16 cellular contexts compared by ENCODE assay signal in the genomic region with DNA sequence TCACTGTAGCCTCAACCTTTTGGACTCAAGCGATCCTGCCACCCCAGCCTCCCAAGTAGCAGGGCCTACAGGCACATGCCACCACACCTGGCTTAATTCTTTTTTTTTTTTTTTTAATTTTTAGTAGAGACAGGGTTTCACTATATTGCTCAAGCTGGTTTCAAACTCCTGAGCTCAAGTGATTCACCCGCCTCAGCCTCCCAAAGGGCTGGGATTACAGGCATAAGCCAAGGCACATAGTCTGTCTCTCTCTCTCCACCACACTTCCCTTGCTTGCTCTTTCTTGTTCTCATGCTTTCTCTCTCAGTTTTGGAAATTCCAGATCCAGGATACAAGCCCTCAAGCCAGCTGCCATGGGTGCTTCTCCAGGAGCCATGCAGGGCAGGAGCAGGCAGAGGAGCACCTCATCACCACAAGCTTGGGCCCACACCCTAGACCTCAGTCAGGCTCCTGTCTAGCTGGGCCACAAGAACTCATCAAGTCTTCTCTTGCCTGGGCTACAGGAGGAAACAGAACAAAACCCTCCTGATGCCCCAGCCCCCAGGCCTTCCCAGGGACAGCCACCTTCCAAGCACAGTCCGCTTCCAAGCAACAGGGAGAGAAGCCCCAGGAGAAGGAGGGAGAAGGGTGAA.
DNase-seq lines count a peak whose midpoint lies in the region; ATAC-seq and TF ChIP-seq lines count a peak whose summit lies in the region.
"Had no signal": no experiment of that assay in that cellular context is flagged by ENCODE, and none has a peak within 500 bp of the region (broad histone marks: within the 10 kb centered on the region; RNA-seq: fewer than 3 reads in every experiment).

No MANE protein-coding gene starts in this region.

- TF ChIP-seq CTCF in activated CD8-positive, alpha-beta T cell treated with anti-CD3 and anti-CD28 coated beads for 36 hours (IDR thresholded peaks at IDR 0.05): no peak
- no peak for TF ChIP-seq CTCF in DND-41 (IDR thresholded peaks at IDR 0.05; ENCODE audit: borderline replicate concordance, extremely low read depth, low read length, poor library complexity, severe bottlenecking)
- no peak for TF ChIP-seq CTCF in foreskin keratinocyte (conservative IDR thresholded peaks at IDR 0.05)

- H4K20me1 ChIP-seq in DND-41 (ENCODE audit: insufficient read depth, low read length): no peaks in the 10 kb centered on the region

- CTCF ChIA-PET in activated CD8-positive, alpha-beta T cell treated with anti-CD3 and anti-CD28 coated beads, Interleukin-2, amount 10 ng/mL, durations not matched to agents 7 days and 5 days (lab: Charles Lee): no interaction called here
- CTCF ChIA-PET in activated CD8-positive, alpha-beta T cell treated with anti-CD3 and anti-CD28 coated beads for 36 hours (lab: Charles Lee): no interaction called here

- no peak for DNase-seq in activated CD8-positive, alpha-beta T cell treated with anti-CD3 and anti-CD28 coated beads, Interleukin-2, amount 10 ng/mL, durations not matched to agents 7 days and 5 days
- DNase-seq in activated CD8-positive, alpha-beta T cell treated with anti-CD3 and anti-CD28 coated beads for 36 hours: no peak
- no peak for DNase-seq in DND-41
- peak in 1 of 2 donors; percentile 32 for DNase-seq in foreskin keratinocyte
- DNase-seq in NK-92 (lab: John Stamatoyannopoulos, UW; ENCODE audit: unreplicated experiment): no peak
- no peak for DNase-seq in HuH-7.5 (ENCODE audit: low spot score)
- DNase-seq in NOMO-1 treated with dmso at 0.1 percent for 144 hours (lab: John Stamatoyannopoulos, UW; ENCODE audit: unreplicated experiment): no peak
- DNase-seq: Caco-2, H7, MM.1S, NCI-H1092 treated with DMSO at 0.1 percent for 48 hours, NCI-H2107, NCI-H2227 treated with DMSO at 0.1 percent for 48 hours, NCI-H524 had no signal

- H3K9me3 Mint-ChIP-seq in activated CD8-positive, alpha-beta T cell treated with anti-CD3 and anti-CD28 coated beads, Interleukin-2, amount 10 ng/mL, durations not matched to agents 7 days and 5 days (ENCODE audit: insufficient read depth): peaks cover 10% of the 10 kb centered on the region
- H3K9me3 Mint-ChIP-seq in activated CD8-positive, alpha-beta T cell treated with anti-CD3 and anti-CD28 coated beads for 36 hours: no peaks in the 10 kb centered on the region
- peaks cover 6% of the 10 kb centered on the region for H3K9me3 Mint-ChIP-seq in activated T-helper 17 cell treated with anti-CD3 and anti-CD28 coated beads, Interleukin-2, amount 50 U/mL, for 72 hours

- H3K27me3 ChIP-seq in DND-41 (ENCODE audit: insufficient read depth, low read length, poor library complexity) (no peaks in the 10 kb centered on the region), foreskin keratinocyte (no peaks in the 10 kb centered on the region)

- no peak overlapping the region for H3K4me3 ChIP-seq in DND-41 (ENCODE audit: low read depth in 1 of 2, low read length in 2 of 2)

- H3K27ac ChIP-seq in DND-41 (ENCODE audit: low read length): no peak overlapping the region
- H3K27ac ChIP-seq in foreskin keratinocyte: no peak overlapping the region
- H3K27ac ChIP-seq: C4-2B had no signal

- no peaks in the 10 kb centered on the region for H3K9me3 ChIP-seq in DND-41 (ENCODE audit: insufficient read depth, low read length, severe bottlenecking)

- H2AFZ ChIP-seq in DND-41 (ENCODE audit: low read depth, low read length): 0 out of 2 replicates have a peak overlapping the region, but pooled peaks have one; percentile 15

- peak overlapping the region; percentile 21 for H3K27ac Mint-ChIP-seq in activated CD8-positive, alpha-beta T cell treated with anti-CD3 and anti-CD28 coated beads, Interleukin-2, amount 10 ng/mL, durations not matched to agents 7 days and 5 days
- no peak overlapping the region for H3K27ac Mint-ChIP-seq in activated CD8-positive, alpha-beta T cell treated with anti-CD3 and anti-CD28 coated beads for 36 hours
- H3K27ac Mint-ChIP-seq in activated T-helper 17 cell treated with anti-CD3 and anti-CD28 coated beads, Interleukin-2, amount 50 U/mL, for 72 hours: peak overlapping the region; percentile 53

- H3K79me2 ChIP-seq in DND-41 (ENCODE audit: insufficient read depth, low read length): no peaks in the 10 kb centered on the region

- peaks cover 24% of the 10 kb centered on the region for H3K4me1 Mint-ChIP-seq in activated CD8-positive, alpha-beta T cell treated with anti-CD3 and anti-CD28 coated beads, Interleukin-2, amount 10 ng/mL, durations not matched to agents 7 days and 5 days (ENCODE audit: low read depth)
- H3K4me1 Mint-ChIP-seq in activated CD8-positive, alpha-beta T cell treated with anti-CD3 and anti-CD28 coated beads for 36 hours (ENCODE audit: low read depth): peaks cover 3% of the 10 kb centered on the region
- H3K4me1 Mint-ChIP-seq in activated T-helper 17 cell treated with anti-CD3 and anti-CD28 coated beads, Interleukin-2, amount 50 U/mL, for 72 hours: peaks cover 4% of the 10 kb centered on the region

- 0 out of 2 replicates have a peak, but pooled peaks cover under 1% of the 10 kb centered on the region for H3K4me1 ChIP-seq in DND-41 (ENCODE audit: insufficient read depth, low read length)
- H3K4me1 ChIP-seq in foreskin keratinocyte: no peaks in the 10 kb centered on the region

- POLR2A ChIA-PET in activated CD8-positive, alpha-beta T cell treated with anti-CD3 and anti-CD28 coated beads, Interleukin-2, amount 10 ng/mL, durations not matched to agents 7 days and 5 days (lab: Charles Lee): interaction anchor here (0.8 to 1.4 kb wide), 3 partner anchors 9 to 265 kb away, joined by 3 to 4 read pairs (median 3); no protein-coding TSS in a partner anchor
- POLR2A ChIA-PET in activated CD8-positive, alpha-beta T cell treated with anti-CD3 and anti-CD28 coated beads for 36 hours (lab: Charles Lee): no interaction called here

- H3K36me3 ChIP-seq in DND-41 (ENCODE audit: insufficient read depth, low read length): no peaks in the 10 kb centered on the region

- H3K36me3 Mint-ChIP-seq in activated CD8-positive, alpha-beta T cell treated with anti-CD3 and anti-CD28 coated beads, Interleukin-2, amount 10 ng/mL, durations not matched to agents 7 days and 5 days (ENCODE audit: low read depth): peaks cover 13% of the 10 kb centered on the region
- H3K36me3 Mint-ChIP-seq in activated CD8-positive, alpha-beta T cell treated with anti-CD3 and anti-CD28 coated beads for 36 hours (ENCODE audit: low read depth): no peaks in the 10 kb centered on the region
- H3K36me3 Mint-ChIP-seq in activated T-helper 17 cell treated with anti-CD3 and anti-CD28 coated beads, Interleukin-2, amount 50 U/mL, for 72 hours (ENCODE audit: low read depth): no peaks in the 10 kb centered on the region

- H3K4me2 ChIP-seq in DND-41 (ENCODE audit: insufficient read depth, low read length): no peak overlapping the region

- ATAC-seq in activated CD8-positive, alpha-beta T cell treated with anti-CD3 and anti-CD28 coated beads, Interleukin-2, amount 10 ng/mL, durations not matched to agents 7 days and 5 days: no peak
- no peak for ATAC-seq in activated CD8-positive, alpha-beta T cell treated with anti-CD3 and anti-CD28 coated beads for 36 hours
- ATAC-seq in DND-41 (ENCODE audit: insufficient read depth, low read depth): no peak; the same call in 2 of the 3 replicates
- peak; percentile 40 for ATAC-seq in activated T-helper 17 cell treated with anti-CD3 and anti-CD28 coated beads, Interleukin-2, amount 50 U/mL, for 72 hours (replicated peaks)
- peak; percentile 28 for ATAC-seq in foreskin keratinocyte

- no peaks in the 10 kb centered on the region for H3K27me3 Mint-ChIP-seq in activated CD8-positive, alpha-beta T cell treated with anti-CD3 and anti-CD28 coated beads, Interleukin-2, amount 10 ng/mL, durations not matched to agents 7 days and 5 days (ENCODE audit: low read depth)
- no peaks in the 10 kb centered on the region for H3K27me3 Mint-ChIP-seq in activated CD8-positive, alpha-beta T cell treated with anti-CD3 and anti-CD28 coated beads for 36 hours
- no peaks in the 10 kb centered on the region for H3K27me3 Mint-ChIP-seq in activated T-helper 17 cell treated with anti-CD3 and anti-CD28 coated beads, Interleukin-2, amount 50 U/mL, for 72 hours

- no peak overlapping the region for H3K9ac ChIP-seq in DND-41 (ENCODE audit: low read depth, low read length)

- intact Hi-C loops in activated CD8-positive, alpha-beta T cell treated with anti-CD3 and anti-CD28 coated beads for 36 hours (cut with micrococcal nuclease): no loop called here

- no peak overlapping the region for H3K4me3 Mint-ChIP-seq in activated CD8-positive, alpha-beta T cell treated with anti-CD3 and anti-CD28 coated beads, Interleukin-2, amount 10 ng/mL, durations not matched to agents 7 days and 5 days
- H3K4me3 Mint-ChIP-seq in activated CD8-positive, alpha-beta T cell treated with anti-CD3 and anti-CD28 coated beads for 36 hours: no peak overlapping the region
- H3K4me3 Mint-ChIP-seq in activated T-helper 17 cell treated with anti-CD3 and anti-CD28 coated beads, Interleukin-2, amount 50 U/mL, for 72 hours: no peak overlapping the region

Comparison
In these comparisons a context has a peak if more than half of its experiments do, and no peak if none do; other contexts are left out.
1. ATAC-seq: peak in activated T-helper 17 cell treated with anti-CD3 and anti-CD28 coated beads, Interleukin-2, amount 50 U/mL, for 72 hours (single experiment) and foreskin keratinocyte (single experiment); none in activated CD8-positive, alpha-beta T cell treated with anti-CD3 and anti-CD28 coated beads, Interleukin-2, amount 10 ng/mL, durations not matched to agents 7 days and 5 days (single experiment), activated CD8-positive, alpha-beta T cell treated with anti-CD3 and anti-CD28 coated beads for 36 hours (single experiment) and DND-41 (single experiment).